ENCODE assay signal across 18 cellular contexts in the genomic region with DNA sequence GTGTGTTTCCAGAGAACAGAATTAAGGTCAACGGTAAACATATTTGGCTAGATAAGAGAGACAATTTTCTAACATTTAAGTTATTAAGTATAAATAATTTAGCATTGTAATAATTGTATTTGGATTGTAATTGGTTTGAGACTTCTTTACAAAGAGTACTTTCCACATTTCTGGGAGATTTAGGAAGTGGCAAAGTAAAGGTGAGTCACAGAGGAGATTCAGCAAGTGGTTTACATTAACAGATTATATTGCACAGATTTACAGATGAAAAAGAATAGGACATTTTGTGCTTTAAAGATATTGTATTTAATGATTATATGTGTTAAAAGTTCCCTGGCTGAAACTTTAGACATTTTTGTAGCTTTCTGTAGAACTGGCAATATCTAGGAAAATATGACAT.
DNase-seq lines count a peak whose midpoint lies in the region; ATAC-seq and TF ChIP-seq lines count a peak whose summit lies in the region.
"Had no signal": no experiment of that assay in that cellular context is flagged by ENCODE, and none has a peak within 500 bp of the region (broad histone marks: within the 10 kb centered on the region; RNA-seq: fewer than 3 reads in every experiment).

No MANE protein-coding gene starts in this region.

- no peaks in the 10 kb centered on the region for H3K4me1 ChIP-seq in PC-9 (replicated peaks; ENCODE audit: insufficient read depth)

- H3K79me2 ChIP-seq in PC-9 (ENCODE audit: low read depth), result no peaks in the 10 kb centered on the region

- intact Hi-C loops in PC-9 (cut with micrococcal nuclease; ENCODE audit: unreplicated experiment), result no loop called here

- peak; percentile 16 for DNase-seq in A172 (ENCODE audit: low spot score)
- DNase-seq in HT1080 (ENCODE audit: low read depth), result peak; percentile 34
- DNase-seq in amniotic epithelial cell (ENCODE audit: low read depth), result peak; percentile 62
- DNase-seq in mesothelial cell of epicardium (ENCODE audit: low spot score in 2 of 2, unreplicated experiment in 2 of 2), result no peak
- DNase-seq in HPDE6-E6E7 (ENCODE audit: extremely low spot score), result no peak
- DNase-seq in PC-9, result no peak
- DNase-seq: EL, H9, NCI-H187, NCI-H446, NCI-H526, SIG-M5, T-cell had no signal

- H2AFZ ChIP-seq in PC-9, result no peak overlapping the region

- H4K20me1 ChIP-seq in PC-9 (ENCODE audit: insufficient read depth), result no peaks in the 10 kb centered on the region

- H3K4me3 ChIP-seq in PC-9, result no peak overlapping the region

- no peaks in the 10 kb centered on the region for H3K27me3 ChIP-seq in PC-9 (ENCODE audit: insufficient read depth, low read depth)

- no peak overlapping the region for H3K27ac ChIP-seq in PC-9
- H3K27ac ChIP-seq: HL-60, KMS-11, RWPE1 had no signal

- CTCF ChIA-PET in PC-9 (lab: Charles Lee), result no interaction called here

- no peak overlapping the region for H3K4me2 ChIP-seq in PC-9
- H3K4me2 ChIP-seq: KMS-11 had no signal

- H3K36me3 Mint-ChIP-seq in mesothelial cell of epicardium, result peaks cover 4% of the 10 kb centered on the region
- H3K36me3 Mint-ChIP-seq: T-cell had no signal

- peak overlapping the region; percentile 64 for H3K27ac Mint-ChIP-seq in mesothelial cell of epicardium
- H3K27ac Mint-ChIP-seq: B cell, H9, T-cell had no signal

- TF ChIP-seq CTCF in mesothelial cell of epicardium (IDR thresholded peaks at IDR 0.05; ENCODE audit: unreplicated experiment) (no peak), PC-9 (conservative IDR thresholded peaks at IDR 0.05) (no peak)

- no peak overlapping the region for H3K4me3 Mint-ChIP-seq in mesothelial cell of epicardium
- H3K4me3 Mint-ChIP-seq: B cell, H9, T-cell had no signal

- no peaks in the 10 kb centered on the region for H3K27me3 Mint-ChIP-seq in mesothelial cell of epicardium (ENCODE audit: low read depth)
- H3K27me3 Mint-ChIP-seq: B cell, T-cell had no signal

- BruUV-seq in PC-9 (replicated peaks; lab: Mats Ljungman, UMichigan), result no TSS peak

- H3K9me2 ChIP-seq in PC-9 (ENCODE audit: insufficient read depth), result no peaks in the 10 kb centered on the region

- H3F3A ChIP-seq in PC-9 (ENCODE audit: insufficient read depth, low read depth), result no peaks in the 10 kb centered on the region

- no peak for ATAC-seq in GM21717 (IDR thresholded peaks at IDR 0.05; ENCODE audit: unreplicated experiment)
- ATAC-seq: T-cell had no signal

- H3K9me3 ChIP-seq in PC-9 (ENCODE audit: insufficient read depth, low read depth), result no peaks in the 10 kb centered on the region

- no peaks in the 10 kb centered on the region for H3K36me3 ChIP-seq in PC-9 (ENCODE audit: low read depth)

- H3K4me1 Mint-ChIP-seq in mesothelial cell of epicardium, result peaks cover 43% of the 10 kb centered on the region
- H3K4me1 Mint-ChIP-seq: B cell, T-cell had no signal

- peaks cover 11% of the 10 kb centered on the region for H3K9me3 Mint-ChIP-seq in mesothelial cell of epicardium

- POLR2A ChIA-PET in PC-9 (lab: Charles Lee; ENCODE audit: unreplicated experiment), result no interaction called here

Comparison
In these comparisons a context has a peak if more than half of its experiments do, and no peak if none do; other contexts are left out.
1. DNase-seq: peak in A172 (single experiment), HT1080 (single experiment) and amniotic epithelial cell (single experiment); none in mesothelial cell of epicardium (0 of 2), HPDE6-E6E7 (single experiment) and PC-9 (0 of 2).